ENCODE assay signal across 8 cellular contexts in the genomic region with DNA sequence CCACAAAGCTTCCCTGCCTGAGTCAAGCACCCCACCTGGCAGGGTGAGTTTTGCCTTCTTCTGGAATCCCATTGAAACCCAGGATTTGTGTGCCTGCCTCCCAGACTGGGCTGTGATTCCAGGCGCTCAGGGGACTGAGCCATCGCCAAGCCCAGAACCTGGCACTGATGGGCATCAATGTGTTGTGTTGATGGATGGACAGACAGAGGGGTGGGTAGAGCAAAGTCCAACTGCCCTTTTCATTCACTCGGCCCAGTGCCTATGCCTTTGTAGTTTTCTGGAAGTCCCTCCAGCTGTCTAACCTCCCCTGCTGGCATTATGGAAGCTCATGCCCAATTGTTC.
A peak's percentile ranks its signal among the peaks of the same experiment; 100 is the strongest.
DNase-seq lines count a peak whose midpoint lies in the region; ATAC-seq, FAIRE-seq and TF ChIP-seq lines count a peak whose summit lies in the region.

No MANE protein-coding gene starts in this region.

- TF ChIP-seq CTCF in 22Rv1 (IDR thresholded peaks at IDR 0.05) (no peak), foreskin fibroblast (IDR thresholded peaks at IDR 0.05; ENCODE audit: low read depth, low read length) (no peak)

- peak overlapping the region; percentile 86 for H3K4me3 Mint-ChIP-seq in natural killer cell treated with Interleukin-12 subunit alpha and Interleukin-12 subunit beta and Interleukin-15 and Interleukin-18, amount 100 ng/mL, for 72 hours

- H3K36me3 ChIP-seq in ectodermal cell (ENCODE audit: control insufficient read depth, insufficient read depth, low read length): no peaks in the 10 kb centered on the region

- H3K27me3 Mint-ChIP-seq in natural killer cell treated with Interleukin-12 subunit alpha and Interleukin-12 subunit beta and Interleukin-15 and Interleukin-18, amount 100 ng/mL, for 72 hours: peaks cover 48 to 54% of the 10 kb centered on the region in 2 donors

- no peaks in the 10 kb centered on the region for H3K9me3 ChIP-seq in ectodermal cell (ENCODE audit: control insufficient read depth, low read length)

- FAIRE-seq in GM12892 (lab: Jason Lieb, UNC): no peak

- no peak for TF ChIP-seq POLR2A in GM12892 (IDR thresholded peaks at IDR 0.05; ENCODE audit: low read depth, low read length)

- H3K4me1 ChIP-seq in ectodermal cell (ENCODE audit: control insufficient read depth, insufficient read depth, low read length): peaks cover 31% of the 10 kb centered on the region

- peak overlapping the region in 1 of 2 donors; percentile 8 for H3K27ac Mint-ChIP-seq in natural killer cell treated with Interleukin-12 subunit alpha and Interleukin-12 subunit beta and Interleukin-15 and Interleukin-18, amount 100 ng/mL, for 72 hours

- H3K27me3 ChIP-seq in ectodermal cell (ENCODE audit: control insufficient read depth, insufficient read depth, low read length, poor library complexity, severe bottlenecking): peaks cover 9% of the 10 kb centered on the region

- peak; percentile 92 for DNase-seq in NCI-H446 treated with DMSO at 0.1 percent for 48 hours (lab: John Stamatoyannopoulos, UW)
- DNase-seq in natural killer cell treated with Interleukin-12 subunit alpha and Interleukin-12 subunit beta and Interleukin-15 and Interleukin-18, amount 100 ng/mL, for 72 hours (ENCODE audit: low spot score): no peak
- DNase-seq in DMS79 treated with DMSO at 0.1 percent for 48 hours (lab: John Stamatoyannopoulos, UW): no peak
- DNase-seq in GM12892 (ENCODE audit: insufficient read length): no peak
- no peak for DNase-seq in foreskin fibroblast
- no peak for DNase-seq in RKO (ENCODE audit: low spot score)

- peaks cover 19 to 23% of the 10 kb centered on the region in 2 donors for H3K4me1 Mint-ChIP-seq in natural killer cell treated with Interleukin-12 subunit alpha and Interleukin-12 subunit beta and Interleukin-15 and Interleukin-18, amount 100 ng/mL, for 72 hours (ENCODE audit: low read depth in 2 of 2)

- peak overlapping the region; percentile 89 for H3K27ac ChIP-seq in 22Rv1
- no peak overlapping the region for H3K27ac ChIP-seq in ectodermal cell (ENCODE audit: insufficient read depth, low read depth, low read length, poor library complexity, severe bottlenecking)

- H3K4me3 ChIP-seq in ectodermal cell (ENCODE audit: insufficient read depth, low read depth, low read length) (peak overlapping the region; percentile 35), foreskin fibroblast (ENCODE audit: low read depth in 1 of 2, low read length in 2 of 2) (peak overlapping the region in 1 of 2 donors; percentile 68)

- ATAC-seq in natural killer cell treated with Interleukin-12 subunit alpha and Interleukin-12 subunit beta and Interleukin-15 and Interleukin-18, amount 100 ng/mL, for 72 hours: no peak

- 91% methylated on average over 3 of the region's 3 CpGs for WGBS in ectodermal cell, 2 experiments

- no peaks in the 10 kb centered on the region for H3K9me3 Mint-ChIP-seq in natural killer cell treated with Interleukin-12 subunit alpha and Interleukin-12 subunit beta and Interleukin-15 and Interleukin-18, amount 100 ng/mL, for 72 hours

- H3K36me3 Mint-ChIP-seq in natural killer cell treated with Interleukin-12 subunit alpha and Interleukin-12 subunit beta and Interleukin-15 and Interleukin-18, amount 100 ng/mL, for 72 hours: no peaks in the 10 kb centered on the region
